20 cellular contexts compared by ENCODE assay signal in genomic region chr10:132390455-132391371, GRCh38. TPM values are rescaled to one million over a fixed set of nuclear protein-coding genes. Genes with fewer than 3 reads are reported as not detected.
DNase-seq lines count a peak whose midpoint lies in the region; ATAC-seq, FAIRE-seq and TF ChIP-seq lines count a peak whose summit lies in the region.
"Had no signal": no experiment of that assay in that cellular context is flagged by ENCODE, and none has a peak within 500 bp of the region (broad histone marks: within the 10 kb centered on the region; RNA-seq: fewer than 3 reads in every experiment).

No MANE protein-coding gene starts in this region.

- POLR2A ChIA-PET in K562 (lab: Yijun Ruan, JAX), result interaction anchor here (0.6 to 0.8 kb wide), 2 partner anchors 9 to 61 kb away, joined by 3 to 4 read pairs; no protein-coding TSS in a partner anchor

- no peak for TF ChIP-seq POLR2A in K562 (conservative IDR thresholded peaks at IDR 0.05)

- H3K79me2 ChIP-seq in K562 (ENCODE audit: control insufficient read depth, insufficient read depth, low read length), result no peaks in the 10 kb centered on the region
- H3K79me2 ChIP-seq in smooth muscle cell (ENCODE audit: low read depth), result no peaks in the 10 kb centered on the region

- no peak for TF ChIP-seq RAD21 in K562 (CRISPR knock-in tag; conservative IDR thresholded peaks at IDR 0.05 in 1 of 2, IDR thresholded peaks at IDR 0.05 in 1 of 2)

- H3K9ac ChIP-seq in K562 (ENCODE audit: insufficient read depth in 1 of 2, low read depth in 2 of 2, low read length in 2 of 2) (no peak overlapping the region; a peak in 1 of 4 replicates), smooth muscle cell (ENCODE audit: low read depth) (no peak overlapping the region)

- no TSS peak for BruUV-seq in K562 (replicated peaks; lab: Mats Ljungman, UMichigan)

- H3K4me2 ChIP-seq in K562 (ENCODE audit: insufficient read depth, low read length) (no peak overlapping the region), smooth muscle cell (no peak overlapping the region)

- H3K9me3 ChIP-seq in right cardiac atrium (ENCODE audit: control insufficient read depth, low read length), result no peaks in the 10 kb centered on the region
- H3K9me3 ChIP-seq in K562 (replicated peaks; ENCODE audit: control insufficient read depth, insufficient read depth, low read depth, low read length), result no peaks in the 10 kb centered on the region
- H3K9me3 ChIP-seq in smooth muscle cell (replicated peaks; ENCODE audit: low read depth), result no peaks in the 10 kb centered on the region

- H3K9me3 Mint-ChIP-seq in neural crest cell, result peaks cover 8% of the 10 kb centered on the region

- in situ Hi-C loops in K562 (cut with MboI), result loop anchor here (5.0 kb wide), 1 partner anchor 62 kb away; no protein-coding TSS in a partner anchor

- WGBS in right cardiac atrium, result 78% methylated on average over 19 of the region's 19 CpGs
- WGBS in K562 (ENCODE audit: insufficient coverage, low coverage, missing lambda C conversion rate), result 15% methylated on average over 17 of the region's 19 CpGs
- WGBS in smooth muscle cell (ENCODE audit: low lambda C conversion rate), result 76% methylated on average over 19 of the region's 19 CpGs

- H3K36me3 Mint-ChIP-seq in neural crest cell (ENCODE audit: low read depth), result peaks cover 7% of the 10 kb centered on the region

- TF ChIP-seq CTCF in K562 (IDR thresholded peaks at IDR 0.05 in 2 of 3, conservative IDR thresholded peaks at IDR 0.05 in 1 of 3; ENCODE audit: insufficient read depth in 2 of 3, low read depth in 1 of 3, low read length in 3 of 3) (no peak), neural crest cell (conservative IDR thresholded peaks at IDR 0.05) (no peak), smooth muscle cell (IDR thresholded peaks at IDR 0.05; ENCODE audit: borderline replicate concordance, insufficient read depth, poor library complexity, severe bottlenecking) (no peak)

- H3K9me1 ChIP-seq in K562 (ENCODE audit: control insufficient read depth, insufficient read depth, low read length), result no peaks in the 10 kb centered on the region

- H3K27ac Mint-ChIP-seq in neural crest cell (ENCODE audit: unreplicated experiment), result no peak overlapping the region
- H3K27ac Mint-ChIP-seq: activated T-cell treated with anti-CD3 and anti-CD28 coated beads, Interleukin-2, amount 50 U/mL, for 72 hours had no signal

- CTCF ChIA-PET in K562 (lab: Yijun Ruan, JAX; ENCODE audit: low intra/inter-chr PET ratio), result interaction anchor here (1.5 kb wide), 1 partner anchor 62 kb away, joined by 5 read pairs; no protein-coding TSS in a partner anchor

- H3K4me3 ChIP-seq in right cardiac atrium (ENCODE audit: low read length), result no peak overlapping the region
- H3K4me3 ChIP-seq in K562, result no peak overlapping the region
- no peak overlapping the region for H3K4me3 ChIP-seq in smooth muscle cell

- H3K4me1 ChIP-seq in right cardiac atrium (ENCODE audit: control insufficient read depth, insufficient read depth, low read length) (no peaks in the 10 kb centered on the region), K562 (replicated peaks in 1 of 2; ENCODE audit: control insufficient read depth in 2 of 2, insufficient read depth in 2 of 2, low read length in 2 of 2) (peaks cover 0 to 43% of the 10 kb centered on the region in 2 experiments; a peak in 2 of 5 replicates), smooth muscle cell (ENCODE audit: low read depth) (peaks cover 3% of the 10 kb centered on the region)

- no peak for FAIRE-seq in K562 (lab: Jason Lieb, UNC)
- FAIRE-seq: astrocyte, frontal cortex, small intestine had no signal

- H3K36me3 ChIP-seq in K562 (ENCODE audit: control insufficient read depth, insufficient read depth, low read length), result no peaks in the 10 kb centered on the region
- no peaks in the 10 kb centered on the region for H3K36me3 ChIP-seq in smooth muscle cell (ENCODE audit: low read depth)

- no peaks in the 10 kb centered on the region for H3K27me3 Mint-ChIP-seq in neural crest cell (ENCODE audit: low read depth)
- H3K27me3 Mint-ChIP-seq: stimulated activated naive B cell treated with anti-CD40 and anti-IgM and Interleukin-4, amounts not matched to agents 10 μg/mL and 1 μg/mL and 100 μg/mL, for 72 hours had no signal

- H3F3A ChIP-seq in smooth muscle cell (ENCODE audit: low read depth), result peaks cover 8% of the 10 kb centered on the region

- TF ChIP-seq EP300 in K562 (IDR thresholded peaks at IDR 0.05; ENCODE audit: low read length), result no peak

- ATAC-seq in right cardiac atrium, result no peak
- ATAC-seq in left cardiac atrium, result no peak
- ATAC-seq in K562, result peak; percentile 13; the same call in 1 of the 3 replicates
- no peak for ATAC-seq in GM18870 (IDR thresholded peaks at IDR 0.05; ENCODE audit: unreplicated experiment)

- H4K20me1 ChIP-seq in K562 (replicated peaks; ENCODE audit: control insufficient read depth, insufficient read depth, low read length), result no peaks in the 10 kb centered on the region
- no peaks in the 10 kb centered on the region for H4K20me1 ChIP-seq in smooth muscle cell (ENCODE audit: low read depth)

- H3K27me3 ChIP-seq in right cardiac atrium (ENCODE audit: control insufficient read depth, insufficient read depth) (no peaks in the 10 kb centered on the region), K562 (ENCODE audit: control insufficient read depth in 2 of 2, insufficient read depth in 2 of 2, low read length in 2 of 2) (no peaks in the 10 kb centered on the region), smooth muscle cell (ENCODE audit: low read depth) (no peaks in the 10 kb centered on the region)

- H3K4me3 Mint-ChIP-seq in neural crest cell, result peak overlapping the region; percentile 47
- H3K4me3 Mint-ChIP-seq: activated T-cell treated with anti-CD3 and anti-CD28 coated beads, Interleukin-2, amount 50 U/mL, for 72 hours; stimulated activated naive B cell treated with anti-CD40 and anti-IgM and Interleukin-4, amounts not matched to agents 10 μg/mL and 1 μg/mL and 100 μg/mL, for 72 hours had no signal

- H3K27ac ChIP-seq in right cardiac atrium (ENCODE audit: low read length) (no peak overlapping the region), K562 (ENCODE audit: extremely low read depth, low read depth, low read length) (no peak overlapping the region), smooth muscle cell (ENCODE audit: low read depth) (no peak overlapping the region)

- H2AFZ ChIP-seq in K562 (ENCODE audit: low read depth, low read length) (no peak overlapping the region), smooth muscle cell (ENCODE audit: low read depth) (no peak overlapping the region)

- DNase-seq in right cardiac atrium (peak; percentile 7 to 35 (median 24)), left cardiac atrium (no peak), K562 (ENCODE audit: extremely low read depth in 1 of 4, low spot score in 3 of 4) (no peak), neural crest cell (ENCODE audit: low read depth, low spot score) (no peak), smooth muscle cell (lab: John Stamatoyannopoulos, UW; ENCODE audit: unreplicated experiment) (no peak), C1 segment of cervical spinal cord (lab: John Stamatoyannopoulos, UW) (no peak)
- DNase-seq: activated CD4-positive, alpha-beta T cell treated with anti-CD3 and anti-CD28 coated beads for 48 hours; activated T-cell treated with anti-CD3 and anti-CD28 coated beads, Interleukin-2, amount 50 U/mL, for 72 hours; cortex of kidney; DMS 273 treated with DMSO at 0.1 percent for 48 hours; IMR-90; mesendoderm; NCI-H1105; NCI-H2171; SHP77; small intestine; stimulated activated naive B cell treated with anti-CD40 and anti-IgM and Interleukin-4, amounts not matched to agents 10 μg/mL and 1 μg/mL and 100 μg/mL, for 72 hours had no signal

- intact Hi-C loops in right cardiac atrium (cut with DNase I) (loop anchor here in 3 of 4 donors (5.0 to 10.0 kb wide), 3 partner anchors 62 to 254 kb away; no protein-coding TSS in a partner anchor), left cardiac atrium (cut with DNase I) (loop anchor here in 1 of 2 donors (2.0 kb wide), 1 partner anchor 62 kb away; no protein-coding TSS in a partner anchor), K562 (cut with micrococcal nuclease) (loop anchor here (5.0 kb wide), 1 partner anchor 247 kb away; no protein-coding TSS in a partner anchor)

- peaks cover 7% of the 10 kb centered on the region for H3K4me1 Mint-ChIP-seq in neural crest cell

RNA-seq across cellular contexts. Expression of gene PWWP2B, which starts 6.3 kb away (rescaled TPM):
- total RNA-seq in right cardiac atrium, result 10 to 100 TPM in 2 of 4 donors, 1 to 10 TPM in 2; 7.0 to 10.6 (median 9.6) TPM
- 9.1 TPM for polyA plus RNA-seq in right cardiac atrium
- 10 to 100 TPM; 11.8 to 12.7 TPM for total RNA-seq in left cardiac atrium
- 1.1 and 5.8 TPM in 2 replicates for total RNA-seq in K562 (2011; cell fraction: chromatin; rRNA removed; ENCODE audit: low replicate concordance)
- total RNA-seq in K562 (2011; cell fraction: nucleolus; rRNA removed), result 5.5 and 6.5 TPM in 2 replicates
- total RNA-seq in K562 (2011; cell fraction: nucleoplasm; rRNA removed), result 3.1 and 3.2 TPM in 2 replicates
- 7.5 and 10.4 TPM in 2 replicates for total RNA-seq in K562 (2014; rRNA removed)
- 0.64 and 0.80 TPM in 2 replicates for total RNA-seq in K562 (2014; rRNA removed; fragmentation: Illumina TruSeq; extraction: Trizol)
- 2.0 and 2.7 TPM in 2 replicates for total RNA-seq in K562 (2015; rRNA removed; fragmentation: Illumina TruSeq; extraction: Trizol)
- 9.2 and 9.8 TPM in 2 replicates for total RNA-seq in K562 (2021)
- polyA plus RNA-seq in K562 (2011; rRNA removed), result 1.2 and 1.7 TPM in 2 replicates
- polyA plus RNA-seq in K562 (2011; cell fraction: cytosol; rRNA removed), result 2.3 and 7.4 TPM in 2 replicates
- 3.1 and 5.8 TPM in 2 replicates for polyA plus RNA-seq in K562 (2011; cell fraction: nucleus; rRNA removed)
- 3.8 and 4.8 TPM in 2 replicates for polyA plus RNA-seq in K562 (2012)
- 0.24 and 1.2 TPM in 2 replicates for polyA plus RNA-seq in K562 (2014; fragmentation: Illumina TruSeq; extraction: Trizol)
- polyA plus RNA-seq in K562 (2014; fragmentation: Nextera tagmentation; extraction: Ambion mirVana), result under 1 TPM in 1 of 2 experiments, not detected in 1; 0.07 TPM
- 3.3 and 4.3 TPM in 2 replicates for polyA plus RNA-seq in K562 (2014; rRNA removed)
- polyA minus RNA-seq in K562 (2011; rRNA and poly(A)+ RNA removed), result 0.57 and 1.3 TPM in 2 replicates
- polyA minus RNA-seq in K562 (2011; cell fraction: cytosol; rRNA and poly(A)+ RNA removed), result 2.9 and 4.0 TPM in 2 replicates
- polyA minus RNA-seq in K562 (2011; cell fraction: nucleus; rRNA and poly(A)+ RNA removed), result 2.0 and 2.8 TPM in 2 replicates
- 14.2 and 15.3 TPM in 2 replicates for total RNA-seq in neural crest cell
- total RNA-seq in smooth muscle cell, result 6.9 and 13.2 TPM in 2 replicates
- polyA plus RNA-seq in smooth muscle cell, result 8.3 and 9.3 TPM in 2 replicates

RNA-seq across cellular contexts. Expression of gene LRRC27, which starts 58.7 kb away (rescaled TPM):
- 1 to 10 TPM; 3.7 to 9.3 (median 6.8) TPM for total RNA-seq in right cardiac atrium
- polyA plus RNA-seq in right cardiac atrium, result 5.4 TPM
- 1 to 10 TPM; 3.7 to 4.4 TPM for total RNA-seq in left cardiac atrium
- total RNA-seq in K562 (2011; cell fraction: chromatin; rRNA removed; ENCODE audit: low replicate concordance), result 8.1 and 11.5 TPM in 2 replicates
- total RNA-seq in K562 (2011; cell fraction: nucleolus; rRNA removed), result 4.9 and 5.3 TPM in 2 replicates
- total RNA-seq in K562 (2011; cell fraction: nucleoplasm; rRNA removed), result 4.6 and 5.2 TPM in 2 replicates
- total RNA-seq in K562 (2014; rRNA removed), result 1.00 and 2.2 TPM in 2 replicates
- 1.3 and 1.5 TPM in 2 replicates for total RNA-seq in K562 (2014; rRNA removed; fragmentation: Illumina TruSeq; extraction: Trizol)
- 1.2 and 1.3 TPM in 2 replicates for total RNA-seq in K562 (2015; rRNA removed; fragmentation: Illumina TruSeq; extraction: Trizol)
- 2.3 TPM in 2 replicates for total RNA-seq in K562 (2021)
- 2.2 and 2.3 TPM in 2 replicates for polyA plus RNA-seq in K562 (2011; rRNA removed)
- polyA plus RNA-seq in K562 (2011; cell fraction: cytosol; rRNA removed), result 1.8 and 2.2 TPM in 2 replicates
- 7.7 and 13.9 TPM in 2 replicates for polyA plus RNA-seq in K562 (2011; cell fraction: nucleus; rRNA removed)
- polyA plus RNA-seq in K562 (2012), result 1.8 and 5.9 TPM in 2 replicates
- polyA plus RNA-seq in K562 (2014; fragmentation: Illumina TruSeq; extraction: Trizol), result 1.4 and 2.6 TPM in 2 replicates
- under 1 TPM; 0.10 to 0.38 TPM for polyA plus RNA-seq in K562 (2014; fragmentation: Nextera tagmentation; extraction: Ambion mirVana)
- polyA plus RNA-seq in K562 (2014; rRNA removed), result 1.7 and 2.7 TPM in 2 replicates
- polyA minus RNA-seq in K562 (2011; rRNA and poly(A)+ RNA removed), result 0.93 and 1.4 TPM in 2 replicates
- 0.86 TPM in 1 of 2 replicates, not detected in the other for polyA minus RNA-seq in K562 (2011; cell fraction: cytosol; rRNA and poly(A)+ RNA removed)
- polyA minus RNA-seq in K562 (2011; cell fraction: nucleus; rRNA and poly(A)+ RNA removed), result 2.7 and 3.3 TPM in 2 replicates
- total RNA-seq in neural crest cell, result 18.3 and 21.9 TPM in 2 replicates
- total RNA-seq in smooth muscle cell, result 6.3 and 7.6 TPM in 2 replicates
- polyA plus RNA-seq in smooth muscle cell, result 11.5 and 12.8 TPM in 2 replicates

Comparison
In these comparisons a context has a peak if more than half of its experiments do, and no peak if none do; other contexts are left out.
1. DNase-seq: peak in right cardiac atrium (3 of 3); none in left cardiac atrium (single experiment), K562 (0 of 4), neural crest cell (single experiment), smooth muscle cell (single experiment) and C1 segment of cervical spinal cord (0 of 14).